1 cellular context compared by ENCODE assay signal in genomic region chr1:113913312-113913668, GRCh38.
TF ChIP-seq lines count a peak whose summit lies in the region.

No MANE protein-coding gene starts in this region.

TF ChIP-seq in K562, 482 proteins besides CTCF, POLR2A, EP300 and RAD21:
- TF ChIP-seq, protein P1, sequence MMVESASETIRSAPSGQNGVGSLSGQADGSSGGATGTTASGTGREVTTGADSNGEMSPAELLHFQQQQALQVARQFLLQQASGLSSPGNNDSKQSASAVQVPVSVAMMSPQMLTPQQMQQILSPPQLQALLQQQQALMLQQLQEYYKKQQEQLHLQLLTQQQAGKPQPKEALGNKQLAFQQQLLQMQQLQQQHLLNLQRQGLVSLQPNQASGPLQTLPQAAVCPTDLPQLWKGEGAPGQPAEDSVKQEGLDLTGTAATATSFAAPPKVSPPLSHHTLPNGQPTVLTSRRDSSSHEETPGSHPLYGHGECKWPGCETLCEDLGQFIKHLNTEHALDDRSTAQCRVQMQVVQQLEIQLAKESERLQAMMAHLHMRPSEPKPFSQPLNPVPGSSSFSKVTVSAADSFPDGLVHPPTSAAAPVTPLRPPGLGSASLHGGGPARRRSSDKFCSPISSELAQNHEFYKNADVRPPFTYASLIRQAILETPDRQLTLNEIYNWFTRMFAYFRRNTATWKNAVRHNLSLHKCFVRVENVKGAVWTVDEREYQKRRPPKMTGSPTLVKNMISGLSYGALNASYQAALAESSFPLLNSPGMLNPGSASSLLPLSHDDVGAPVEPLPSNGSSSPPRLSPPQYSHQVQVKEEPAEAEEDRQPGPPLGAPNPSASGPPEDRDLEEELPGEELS (CRISPR knock-in tag; IDR thresholded peaks at IDR 0.05; ENCODE audit: borderline replicate concordance), result no peak
- TF ChIP-seq ZNF212 (CRISPR knock-in tag; IDR thresholded peaks at IDR 0.05) (no peak), KHSRP (IDR thresholded peaks at IDR 0.05) (no peak), ZNF12 (CRISPR knock-in tag; IDR thresholded peaks at IDR 0.05) (no peak), IRF2 (CRISPR knock-in tag; IDR thresholded peaks at IDR 0.05) (no peak), MBD1 (CRISPR knock-in tag; IDR thresholded peaks at IDR 0.05) (no peak), PYGO2 (tag; IDR thresholded peaks at IDR 0.05) (no peak), ZNF584 (CRISPR knock-in tag; IDR thresholded peaks at IDR 0.05; ENCODE audit: low read depth) (0 out of 2 replicates have a peak, but pooled peaks have one; percentile 5), RHOXF2B (CRISPR knock-in tag; conservative IDR thresholded peaks at IDR 0.05) (no peak), ARID4B (CRISPR knock-in tag; IDR thresholded peaks at IDR 0.05) (no peak), NUFIP1 (IDR thresholded peaks at IDR 0.05; ENCODE audit: partially characterized antibody) (no peak), ZNF444 (CRISPR knock-in tag; IDR thresholded peaks at IDR 0.05) (no peak), MECOM (CRISPR knock-in tag; IDR thresholded peaks at IDR 0.05) (no peak), CBFA2T2 (conservative IDR thresholded peaks at IDR 0.05) (no peak)
- TF ChIP-seq, protein P2, sequence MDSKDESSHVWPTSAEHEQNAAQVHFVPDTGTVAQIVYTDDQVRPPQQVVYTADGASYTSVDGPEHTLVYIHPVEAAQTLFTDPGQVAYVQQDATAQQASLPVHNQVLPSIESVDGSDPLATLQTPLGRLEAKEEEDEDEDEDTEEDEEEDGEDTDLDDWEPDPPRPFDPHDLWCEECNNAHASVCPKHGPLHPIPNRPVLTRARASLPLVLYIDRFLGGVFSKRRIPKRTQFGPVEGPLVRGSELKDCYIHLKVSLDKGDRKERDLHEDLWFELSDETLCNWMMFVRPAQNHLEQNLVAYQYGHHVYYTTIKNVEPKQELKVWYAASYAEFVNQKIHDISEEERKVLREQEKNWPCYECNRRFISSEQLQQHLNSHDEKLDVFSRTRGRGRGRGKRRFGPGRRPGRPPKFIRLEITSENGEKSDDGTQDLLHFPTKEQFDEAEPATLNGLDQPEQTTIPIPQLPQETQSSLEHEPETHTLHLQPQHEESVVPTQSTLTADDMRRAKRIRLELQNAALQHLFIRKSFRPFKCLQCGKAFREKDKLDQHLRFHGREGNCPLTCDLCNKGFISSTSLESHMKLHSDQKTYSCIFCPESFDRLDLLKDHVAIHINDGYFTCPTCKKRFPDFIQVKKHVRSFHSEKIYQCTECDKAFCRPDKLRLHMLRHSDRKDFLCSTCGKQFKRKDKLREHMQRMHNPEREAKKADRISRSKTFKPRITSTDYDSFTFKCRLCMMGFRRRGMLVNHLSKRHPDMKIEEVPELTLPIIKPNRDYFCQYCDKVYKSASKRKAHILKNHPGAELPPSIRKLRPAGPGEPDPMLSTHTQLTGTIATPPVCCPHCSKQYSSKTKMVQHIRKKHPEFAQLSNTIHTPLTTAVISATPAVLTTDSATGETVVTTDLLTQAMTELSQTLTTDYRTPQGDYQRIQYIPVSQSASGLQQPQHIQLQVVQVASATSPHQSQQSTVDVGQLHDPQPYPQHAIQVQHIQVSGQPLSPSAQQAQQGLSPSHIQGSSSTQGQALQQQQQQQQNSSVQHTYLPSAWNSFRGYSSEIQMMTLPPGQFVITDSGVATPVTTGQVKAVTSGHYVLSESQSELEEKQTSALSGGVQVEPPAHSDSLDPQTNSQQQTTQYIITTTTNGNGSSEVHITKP (IDR thresholded peaks at IDR 0.05; ENCODE audit: partially characterized antibody), result peak; percentile 50
